8 cellular contexts compared by ENCODE assay signal in the genomic region with DNA sequence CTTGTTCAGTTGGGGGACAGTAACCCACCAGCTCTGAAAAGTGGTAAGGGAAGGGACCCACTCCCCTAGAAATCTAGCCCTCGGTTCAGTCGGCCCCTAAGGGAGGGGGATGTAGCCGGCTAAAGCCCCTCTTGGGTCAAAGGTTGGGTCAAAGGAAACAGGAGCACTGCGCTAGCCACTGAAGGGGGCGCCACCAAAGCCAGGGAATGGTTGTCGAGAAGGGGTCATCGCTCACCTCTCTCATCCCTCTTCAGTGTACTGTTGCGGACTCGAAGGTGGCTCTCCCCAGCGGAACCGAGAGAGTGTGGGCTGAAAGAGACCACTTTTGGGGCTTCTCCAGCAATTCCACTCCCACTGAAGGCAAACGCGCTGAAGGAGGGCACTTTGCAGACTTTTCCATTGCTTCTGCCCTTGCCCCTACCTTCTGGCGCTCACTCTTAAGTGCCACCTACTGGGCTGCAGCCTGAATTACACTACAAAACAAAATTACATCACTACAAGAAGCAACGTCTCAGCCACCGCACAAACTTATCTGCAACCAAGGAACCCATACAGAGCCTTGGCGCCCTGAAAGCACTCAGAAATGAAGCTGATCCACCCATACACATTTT.
DNase-seq lines count a peak whose midpoint lies in the region; ATAC-seq and TF ChIP-seq lines count a peak whose summit lies in the region.

No MANE protein-coding gene starts in this region.

- H3K27me3 Mint-ChIP-seq in natural killer cell (ENCODE audit: low read depth in 2 of 2), result peaks cover 15 to 20% of the 10 kb centered on the region in 2 donors
- H3K27me3 Mint-ChIP-seq in natural killer cell treated with Interleukin-12 subunit alpha and Interleukin-12 subunit beta and Interleukin-15 and Interleukin-18, amount 100 ng/mL, for 72 hours, result peaks cover 16 to 18% of the 10 kb centered on the region in 2 donors
- no peaks in the 10 kb centered on the region for H3K27me3 Mint-ChIP-seq in chondrocyte (ENCODE audit: low read depth)
- no peaks in the 10 kb centered on the region for H3K27me3 Mint-ChIP-seq in type B pancreatic cell

- H3K4me3 ChIP-seq in suprapubic skin, result no peak overlapping the region

- H3K4me1 ChIP-seq in suprapubic skin, result no peaks in the 10 kb centered on the region

- 94% methylated on average over 17 of the region's 17 CpGs for WGBS in suprapubic skin

- TF ChIP-seq EP300 in suprapubic skin (IDR thresholded peaks at IDR 0.05), result no peak

- H3K4me3 Mint-ChIP-seq in natural killer cell (no peak overlapping the region), chondrocyte (ENCODE audit: unreplicated experiment) (no peak overlapping the region), type B pancreatic cell (no peak overlapping the region)
- H3K4me3 Mint-ChIP-seq in natural killer cell treated with Interleukin-12 subunit alpha and Interleukin-12 subunit beta and Interleukin-15 and Interleukin-18, amount 100 ng/mL, for 72 hours, result no peak overlapping the region

- H3K36me3 Mint-ChIP-seq in natural killer cell (no peaks in the 10 kb centered on the region), chondrocyte (ENCODE audit: low read depth) (no peaks in the 10 kb centered on the region), type B pancreatic cell (peaks cover 11% of the 10 kb centered on the region)
- no peaks in the 10 kb centered on the region for H3K36me3 Mint-ChIP-seq in natural killer cell treated with Interleukin-12 subunit alpha and Interleukin-12 subunit beta and Interleukin-15 and Interleukin-18, amount 100 ng/mL, for 72 hours

- H3K9me3 Mint-ChIP-seq in natural killer cell, result no peaks in the 10 kb centered on the region
- H3K9me3 Mint-ChIP-seq in natural killer cell treated with Interleukin-12 subunit alpha and Interleukin-12 subunit beta and Interleukin-15 and Interleukin-18, amount 100 ng/mL, for 72 hours, result no peaks in the 10 kb centered on the region
- H3K9me3 Mint-ChIP-seq in chondrocyte (ENCODE audit: low read depth), result peaks cover 10% of the 10 kb centered on the region
- H3K9me3 Mint-ChIP-seq in type B pancreatic cell, result peaks cover 3% of the 10 kb centered on the region

- no peaks in the 10 kb centered on the region for H3K36me3 ChIP-seq in suprapubic skin

- peak; percentile 12 for TF ChIP-seq CTCF in natural killer cell (IDR thresholded peaks at IDR 0.05)
- TF ChIP-seq CTCF in chondrocyte (IDR thresholded peaks at IDR 0.05), result peak; percentile 67
- peak; percentile 59 for TF ChIP-seq CTCF in type B pancreatic cell (conservative IDR thresholded peaks at IDR 0.05)
- TF ChIP-seq CTCF in suprapubic skin (IDR thresholded peaks at IDR 0.05), result no peak

- H3K9me3 ChIP-seq in suprapubic skin, result no peaks in the 10 kb centered on the region

- intact Hi-C loops in natural killer cell (cut with micrococcal nuclease), result no loop called here

- DNase-seq in natural killer cell (no peak), HuH-7 (ENCODE audit: low spot score) (peak; percentile 26), chondrocyte (ENCODE audit: low spot score) (no peak), type B pancreatic cell (ENCODE audit: extremely low spot score, unreplicated experiment) (no peak), suprapubic skin (ENCODE audit: low spot score in 2 of 2) (no peak), GDM1 (lab: John Stamatoyannopoulos, UW) (no peak)
- DNase-seq in natural killer cell treated with Interleukin-12 subunit alpha and Interleukin-12 subunit beta and Interleukin-15 and Interleukin-18, amount 100 ng/mL, for 72 hours (ENCODE audit: low spot score), result no peak
- DNase-seq in central memory CD4-positive, alpha-beta T cell, result no peak

- no peak overlapping the region for H3K27ac ChIP-seq in suprapubic skin

- no peaks in the 10 kb centered on the region for H3K27me3 ChIP-seq in suprapubic skin

- no peaks in the 10 kb centered on the region for H3K4me1 Mint-ChIP-seq in natural killer cell
- H3K4me1 Mint-ChIP-seq in natural killer cell treated with Interleukin-12 subunit alpha and Interleukin-12 subunit beta and Interleukin-15 and Interleukin-18, amount 100 ng/mL, for 72 hours (ENCODE audit: low read depth in 2 of 2), result peaks cover 0 to 5% of the 10 kb centered on the region in 2 donors
- no peaks in the 10 kb centered on the region for H3K4me1 Mint-ChIP-seq in chondrocyte (ENCODE audit: low read depth)
- peaks cover 5% of the 10 kb centered on the region for H3K4me1 Mint-ChIP-seq in type B pancreatic cell (ENCODE audit: unreplicated experiment)

- peak in 1 of 3 donors; percentile 45 for ATAC-seq in natural killer cell
- ATAC-seq in natural killer cell treated with Interleukin-12 subunit alpha and Interleukin-12 subunit beta and Interleukin-15 and Interleukin-18, amount 100 ng/mL, for 72 hours, result no peak

- H3K27ac Mint-ChIP-seq in natural killer cell, result no peak overlapping the region
- no peak overlapping the region for H3K27ac Mint-ChIP-seq in natural killer cell treated with Interleukin-12 subunit alpha and Interleukin-12 subunit beta and Interleukin-15 and Interleukin-18, amount 100 ng/mL, for 72 hours
- H3K27ac Mint-ChIP-seq in chondrocyte (ENCODE audit: unreplicated experiment), result no peak overlapping the region
- H3K27ac Mint-ChIP-seq in type B pancreatic cell, result no peak overlapping the region

- no peak for TF ChIP-seq POLR2A in suprapubic skin (IDR thresholded peaks at IDR 0.05)

Comparison
In these comparisons a context has a peak if more than half of its experiments do, and no peak if none do; other contexts are left out.
1. CTCF ChIP-seq: peak in natural killer cell (single experiment), chondrocyte (single experiment) and type B pancreatic cell (single experiment); none in suprapubic skin (0 of 2).